16 cellular contexts compared by ENCODE assay signal in the genomic region with DNA sequence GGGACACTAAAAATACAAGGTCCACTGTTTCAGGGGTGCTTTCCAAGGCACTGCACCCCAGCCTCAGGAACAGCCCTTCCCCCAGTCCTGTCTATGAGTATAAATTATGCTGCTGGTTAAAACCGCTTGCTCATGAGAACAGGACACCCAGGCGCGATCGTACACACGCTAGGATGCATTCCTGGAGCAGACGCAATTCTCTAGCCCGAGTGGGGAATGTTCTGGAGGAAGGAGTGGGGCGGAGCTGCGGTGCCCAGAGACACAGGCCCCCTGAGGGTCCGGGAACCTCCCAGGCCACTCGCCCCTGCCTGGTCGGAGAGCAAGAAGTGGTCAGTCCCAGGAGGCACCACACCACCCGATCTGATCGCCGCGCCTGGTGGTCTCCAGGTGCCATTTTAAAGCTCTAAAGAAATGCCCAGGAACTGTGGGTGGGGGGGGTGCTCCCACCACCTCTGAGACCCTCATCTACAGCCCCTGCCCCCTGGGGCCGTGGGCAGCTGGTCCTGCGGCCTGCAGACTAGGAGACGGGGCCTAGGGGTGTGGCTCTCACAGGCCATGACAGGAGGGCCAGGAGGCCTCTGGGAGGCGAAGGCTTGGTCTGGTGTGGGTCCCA. TPM values are rescaled to one million over a fixed set of nuclear protein-coding genes. Genes with fewer than 3 reads are reported as not detected.
DNase-seq lines count a peak whose midpoint lies in the region; TF ChIP-seq lines count a peak whose summit lies in the region.
"Had no signal": no experiment of that assay in that cellular context is flagged by ENCODE, and none has a peak within 500 bp of the region (broad histone marks: within the 10 kb centered on the region; RNA-seq: fewer than 3 reads in every experiment).

No MANE protein-coding gene starts in this region.

- in situ Hi-C loops in G401 (cut with HindIII; ENCODE audit: low sequenced_read_pairs), result no loop called here

- H4K20me1 ChIP-seq in neural cell (ENCODE audit: insufficient read depth), result no peaks in the 10 kb centered on the region

- H3F3A ChIP-seq in neural cell (ENCODE audit: insufficient read depth, low read length, poor library complexity, severe bottlenecking), result no peaks in the 10 kb centered on the region

- H3K27ac ChIP-seq in neural cell (ENCODE audit: low read length), result peak overlapping the region; percentile 64
- H3K27ac ChIP-seq: ascending aorta, C4-2B, tibial nerve had no signal

- H3K79me2 ChIP-seq in neural cell (replicated peaks; ENCODE audit: insufficient read depth, low read length), result no peaks in the 10 kb centered on the region

- peak overlapping the region; percentile 48 for H3K9ac ChIP-seq in neural cell (ENCODE audit: low read length)

- TF ChIP-seq CTCF in HFF-Myc (IDR thresholded peaks at IDR 0.05; ENCODE audit: low read depth, low read length, missing control alignments) (no peak), neural cell (IDR thresholded peaks at IDR 0.05; ENCODE audit: poor library complexity, severe bottlenecking) (no peak)

- H3K36me3 ChIP-seq in neural cell (ENCODE audit: insufficient read depth, low read length), result no peaks in the 10 kb centered on the region
- H3K36me3 ChIP-seq: ascending aorta had no signal

- H3K27me3 ChIP-seq in neural cell (ENCODE audit: insufficient read depth, low read depth, low read length), result no peaks in the 10 kb centered on the region
- H3K27me3 ChIP-seq: ascending aorta, esophagus muscularis mucosa, tibial nerve had no signal

- no peaks in the 10 kb centered on the region for H3K9me2 ChIP-seq in neural cell (ENCODE audit: insufficient read depth, low read length)

- no peak overlapping the region for H3K4me3 ChIP-seq in HFF-Myc (replicated peaks; ENCODE audit: low read depth, low read length)
- peak overlapping the region; percentile 34 for H3K4me3 ChIP-seq in neural cell (ENCODE audit: low read length)

- H3K9me3 ChIP-seq in neural cell (ENCODE audit: low read length), result no peaks in the 10 kb centered on the region
- H3K9me3 ChIP-seq: ascending aorta, esophagus muscularis mucosa, left ventricle myocardium inferior, tibial nerve had no signal

- TF ChIP-seq EP300 in neural cell (conservative IDR thresholded peaks at IDR 0.05; ENCODE audit: poor library complexity, severe bottlenecking), result no peak

- no peak for TF ChIP-seq RAD21 in neural cell (conservative IDR thresholded peaks at IDR 0.05)

- H2AFZ ChIP-seq in neural cell (ENCODE audit: low read depth, low read length), result no peak overlapping the region

- DNase-seq in AG08396 (ENCODE audit: low spot score) (peak; percentile 50), HFF-Myc (ENCODE audit: extremely low read depth, low read depth) (peak; percentile 31), ecto neural progenitor cell (ENCODE audit: low spot score) (peak; percentile 43), G401 (ENCODE audit: low spot score) (no peak), SK-N-DZ (ENCODE audit: low spot score) (no peak), germinal center (ENCODE audit: low spot score) (no peak)
- no peak for DNase-seq in activated CD4-positive, alpha-beta T cell treated with anti-CD3 and anti-CD28 coated beads, Interleukin-2, amount 50 U/mL, for 48 hours
- DNase-seq: GOT3; left ventricle myocardium inferior; NCI-H226; stimulated activated CD4-positive, alpha-beta T cell treated with anti-CD3 and anti-CD28 coated beads, Interleukin-2, amount 100 ng/mL, for 24 hours had no signal

- H3K4me2 ChIP-seq in neural cell (ENCODE audit: low read length), result no peak overlapping the region

TF ChIP-seq in neural cell, 6 proteins besides CTCF, POLR2A, EP300 and RAD21:
- TF ChIP-seq REST (IDR thresholded peaks at IDR 0.05; ENCODE audit: borderline replicate concordance) (peak; percentile 28), TAF1 (IDR thresholded peaks at IDR 0.05; ENCODE audit: low read depth) (no peak), MXI1 (conservative IDR thresholded peaks at IDR 0.05; ENCODE audit: poor library complexity, severe bottlenecking) (no peak), SMC3 (conservative IDR thresholded peaks at IDR 0.05; ENCODE audit: poor library complexity) (no peak), EZH2 (IDR thresholded peaks at IDR 0.05; ENCODE audit: borderline replicate concordance, insufficient read depth, low read length, poor library complexity, severe bottlenecking) (no peak), POLR2AphosphoS5 (IDR thresholded peaks at IDR 0.05) (no peak)

RNA-seq across cellular contexts. Expression of gene FBXL18, which starts 34.4 kb away (rescaled TPM):
- polyA plus RNA-seq in neural cell, result 1.1 and 2.8 TPM in 2 replicates
- 9.5 and 11.2 TPM in 2 replicates for polyA minus RNA-seq in neural cell
- total RNA-seq in G401 (2014; rRNA removed; shearing (Covaris generic)), result 2.7 and 3.3 TPM in 2 replicates
- polyA plus RNA-seq in SK-N-DZ (2014; cell fraction: cytosol; rRNA removed), result 6.6 and 10.6 TPM in 2 replicates
- polyA plus RNA-seq in SK-N-DZ (2014; cell fraction: nucleus; rRNA removed), result 4.4 and 5.9 TPM in 2 replicates

RNA-seq across cellular contexts. Expression of gene ACTB, which starts 51.2 kb away (rescaled TPM):
- 1,962 and 2,032 TPM in 2 replicates for polyA plus RNA-seq in neural cell
- polyA minus RNA-seq in neural cell, result 2,211 and 2,349 TPM in 2 replicates
- 1,117 and 1,407 TPM in 2 replicates for total RNA-seq in G401 (2014; rRNA removed; shearing (Covaris generic))
- polyA plus RNA-seq in SK-N-DZ (2014; cell fraction: cytosol; rRNA removed), result 1,790 and 2,058 TPM in 2 replicates
- 1,150 and 2,442 TPM in 2 replicates for polyA plus RNA-seq in SK-N-DZ (2014; cell fraction: nucleus; rRNA removed)

RNA-seq across cellular contexts. Expression of gene TNRC18, which starts 55.6 kb away (rescaled TPM):
- 23.6 and 28.6 TPM in 2 replicates for polyA plus RNA-seq in neural cell
- 109 and 158 TPM in 2 replicates for polyA minus RNA-seq in neural cell
- total RNA-seq in G401 (2014; rRNA removed; shearing (Covaris generic)), result 31.5 and 42.8 TPM in 2 replicates
- polyA plus RNA-seq in SK-N-DZ (2014; cell fraction: cytosol; rRNA removed), result 9.9 and 18.7 TPM in 2 replicates
- polyA plus RNA-seq in SK-N-DZ (2014; cell fraction: nucleus; rRNA removed), result 14.0 and 23.4 TPM in 2 replicates

Comparison
In these comparisons a context has a peak if more than half of its experiments do, and no peak if none do; other contexts are left out.
1. DNase-seq: peak in AG08396 (single experiment), HFF-Myc (single experiment) and ecto neural progenitor cell (single experiment); none in G401 (single experiment), activated CD4-positive, alpha-beta T cell treated with anti-CD3 and anti-CD28 coated beads, Interleukin-2, amount 50 U/mL, for 48 hours (0 of 2), SK-N-DZ (single experiment) and germinal center (single experiment).